8 cellular contexts compared by ENCODE assay signal in genomic region chr10:45594276-45595157, GRCh38.
DNase-seq lines count a peak whose midpoint lies in the region.

No MANE protein-coding gene starts in this region.

- peak overlapping the region; percentile 79 for H3K4me3 ChIP-seq in H7 (ENCODE audit: insufficient read depth, low read depth, low read length)

- H3K27me3 ChIP-seq in H7 (ENCODE audit: control insufficient read depth, insufficient read depth, low read length): peaks cover 2% of the 10 kb centered on the region; the same call in 1 of the 2 replicates

- DNase-seq in G401 (ENCODE audit: low spot score) (peak; percentile 89), H7 (peak; percentile 94), LoVo (ENCODE audit: low spot score) (peak; percentile 93), SHP77 (lab: John Stamatoyannopoulos, UW) (peak; percentile 63 to 76), germinal center (ENCODE audit: low spot score) (peak; percentile 89), non-pigmented ciliary epithelial cell (ENCODE audit: low read depth) (peak; percentile 53), superior temporal gyrus (ENCODE audit: extremely low spot score) (peak; percentile 96)
- peak; percentile 67 to 83 (median 74) for DNase-seq in activated naive CD4-positive, alpha-beta T cell (lab: John Stamatoyannopoulos, UW)

- H3K36me3 ChIP-seq in H7 (replicated peaks; ENCODE audit: control insufficient read depth, insufficient read depth, low read length): no peaks in the 10 kb centered on the region

- in situ Hi-C loops in G401 (cut with HindIII; ENCODE audit: low sequenced_read_pairs): no loop called here

Comparison
In these comparisons a context has a peak if more than half of its experiments do, and no peak if none do; other contexts are left out.
1. Peak in every context shown above with its lines: DNase-seq and H3K4me3 ChIP-seq.